ENCODE assay signal across 1 cellular context in the genomic region with DNA sequence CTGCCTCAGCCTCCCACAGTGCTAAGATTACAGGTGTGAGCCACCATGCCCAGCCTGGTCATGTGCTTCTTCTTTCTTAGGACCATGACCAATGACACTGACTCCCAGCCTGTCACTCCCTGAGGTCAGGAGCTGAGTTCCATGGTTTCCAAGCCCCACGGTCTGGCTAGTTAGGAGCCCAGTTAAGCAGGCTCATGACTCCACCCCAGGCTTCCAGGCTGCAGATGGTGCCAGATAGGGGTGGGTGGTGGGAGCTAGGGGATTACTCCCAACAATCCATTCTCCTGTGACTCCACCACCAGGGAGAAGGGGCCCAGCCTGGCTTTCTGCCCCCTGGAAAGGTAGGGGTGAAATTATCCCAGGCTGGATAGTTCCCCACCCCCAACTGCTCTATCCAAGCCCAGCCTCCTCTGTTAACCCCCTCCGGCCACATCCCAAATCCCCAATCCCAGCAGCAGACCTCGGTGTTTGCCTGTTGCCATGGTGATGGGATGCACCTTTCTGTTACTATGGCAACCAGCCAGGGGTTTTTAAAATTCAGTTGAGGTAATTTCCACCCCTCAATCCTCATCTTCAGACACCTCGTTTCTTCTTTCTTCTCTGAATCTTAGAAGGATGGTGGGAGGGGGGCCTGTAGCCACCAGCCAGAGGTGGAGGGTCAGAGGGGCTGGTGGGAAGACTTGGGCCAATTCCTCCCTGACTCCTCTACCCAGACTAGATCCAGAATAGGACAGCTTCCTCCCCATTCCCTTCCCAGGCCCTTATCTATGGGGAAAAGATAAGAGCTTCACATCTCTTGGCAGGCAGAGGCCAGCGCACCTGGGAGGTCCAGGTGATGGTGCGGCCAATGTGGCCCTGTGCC.
TF ChIP-seq lines count a peak whose summit lies in the region.

No MANE protein-coding gene starts in this region.

TF ChIP-seq in GM12878, 131 proteins besides CTCF, POLR2A, EP300 and RAD21:
- TF ChIP-seq ZZZ3 (IDR thresholded peaks at IDR 0.05; ENCODE audit: control insufficient read depth, insufficient read length, low read depth): no peak
- no peak for TF ChIP-seq NFIC (IDR thresholded peaks at IDR 0.05; ENCODE audit: low read depth, low read length)
- TF ChIP-seq TCF12 (IDR thresholded peaks at IDR 0.05; ENCODE audit: low read depth, low read length): no peak
- TF ChIP-seq BMI1 (IDR thresholded peaks at IDR 0.05; ENCODE audit: borderline replicate concordance): peak; percentile 96
